Comparison of ENCODE assay signal across 8 cellular contexts in genomic region chr6:111482959-111483735, GRCh38. TPM values are rescaled to one million over a fixed set of nuclear protein-coding genes. Genes with fewer than 3 reads are reported as not detected.
DNase-seq lines count a peak whose midpoint lies in the region; ATAC-seq and TF ChIP-seq lines count a peak whose summit lies in the region.

TSS of gene REV3L (minus strand) at chr6:111483218. CDS start at chr6:111482888, 330 bp downstream.

- no peaks in the 10 kb centered on the region for H3K36me3 ChIP-seq in right lobe of liver

- H3K4me1 ChIP-seq in right lobe of liver: peaks cover 0 to 24% (median 4%) of the 10 kb centered on the region in 4 donors

- H3K9me3 ChIP-seq in right lobe of liver: no peaks in the 10 kb centered on the region

- intact Hi-C loops in right lobe of liver (cut with DNase I): no loop called here

- DNase-seq in Ammon's horn (ENCODE audit: low spot score) (peak; percentile 93), NCI-H748 treated with DMSO at 0.1 percent for 48 hours (lab: John Stamatoyannopoulos, UW) (peak; percentile 84), dermis microvascular lymphatic vessel endothelial cell (ENCODE audit: low read depth in 2 of 2) (peak; percentile 76 to 91), right lobe of liver (peak; percentile 89 to 92 (median 89))
- DNase-seq in activated CD4-positive, alpha-beta T cell treated with anti-CD3 and anti-CD28 coated beads, Interleukin-2, amount 50 U/mL, for 4 hours: peak; percentile 93 to 94
- peak; percentile 85 to 91 for DNase-seq in stimulated activated CD4-positive, alpha-beta T cell treated with anti-CD3 and anti-CD28 coated beads, Interleukin-4, amount 100 ng/mL, for 4 hours

- H3K27me3 ChIP-seq in right lobe of liver: no peaks in the 10 kb centered on the region

- TF ChIP-seq CTCF in right lobe of liver (IDR thresholded peaks at IDR 0.05): no peak

- peak within 1 kb of the TSS; percentile 95 to 98 (median 96) for H3K27ac ChIP-seq in right lobe of liver

- TF ChIP-seq POLR2A in GM19099 (IDR thresholded peaks at IDR 0.05; ENCODE audit: extremely low read depth, insufficient read length, low read depth): peak; percentile 80
- peak; percentile 58 for TF ChIP-seq POLR2A in right lobe of liver (IDR thresholded peaks at IDR 0.05)

- peak; percentile 22 for ATAC-seq in HG03378 (IDR thresholded peaks at IDR 0.05; ENCODE audit: unreplicated experiment)
- peak; percentile 63 to 77 (median 70) for ATAC-seq in right lobe of liver

- WGBS in right lobe of liver (ENCODE audit: insufficient coverage, low coverage, low lambda C conversion rate, missing lambda C conversion rate): 0% methylated on average over 3 of the region's 84 CpGs

- H3K4me3 ChIP-seq in right lobe of liver: peak within 1 kb of the TSS; percentile 80 to 89 (median 82)

RNA-seq across cellular contexts. Expression of gene REV3L, which starts in this region (rescaled TPM):
- total RNA-seq in dermis microvascular lymphatic vessel endothelial cell: 15.8 and 21.9 TPM in 2 replicates
- total RNA-seq in right lobe of liver: 10 to 100 TPM in 4 of 6 experiments, 1 to 10 TPM in 2; 9.3 to 21.4 (median 12.5) TPM

Comparison
In these comparisons a context has a peak if more than half of its experiments do, and no peak if none do; other contexts are left out.
1. Peak in every context shown above with its lines: DNase-seq, ATAC-seq, H3K4me3 ChIP-seq and H3K27ac ChIP-seq.